Comparison of ENCODE assay signal across 35 cellular contexts in genomic region chr9:131300444-131300843, GRCh38. TPM values are rescaled to one million over a fixed set of nuclear protein-coding genes. Genes with fewer than 3 reads are reported as not detected.
"Had no signal": no experiment of that assay in that cellular context is flagged by ENCODE, and none has a peak within 500 bp of the region (broad histone marks: within the 10 kb centered on the region; RNA-seq: fewer than 3 reads in every experiment).

No MANE protein-coding gene starts in this region.

- H3K27ac ChIP-seq: ascending aorta, body of pancreas, breast epithelium, PC-9, RWPE1, SJCRH30, SK-N-MC had no signal

- ATAC-seq: activated CD8-positive, alpha-beta T cell treated with anti-CD3 and anti-CD28 coated beads for 36 hours; body of pancreas had no signal

- H3K36me3 Mint-ChIP-seq: activated naive CD4-positive, alpha-beta T cell treated with anti-CD3 and anti-CD28 coated beads, Interleukin-2, amount 50 U/mL, for 24 hours; activated naive CD8-positive, alpha-beta T cell treated with anti-CD3 and anti-CD28 coated beads, Interleukin-2, amount 10 ng/mL, durations not matched to agents 7 days and 5 days had no signal

- H3K27me3 ChIP-seq: ascending aorta, body of pancreas, breast epithelium, MG63, SJCRH30 had no signal

- FAIRE-seq: RCC 7860 had no signal

- H3K4me1 ChIP-seq: ascending aorta, breast epithelium had no signal

- H3K36me3 ChIP-seq: breast epithelium, MG63, SJCRH30, WERI-Rb-1 had no signal

- H3K4me2 ChIP-seq: PC-9 had no signal

- H3K4me3 ChIP-seq: ascending aorta, body of pancreas, breast epithelium, MG63, PC-9, SJCRH30, SK-N-MC had no signal

- H3K27me3 Mint-ChIP-seq: activated CD8-positive, alpha-beta T cell treated with anti-CD3 and anti-CD28 coated beads for 36 hours; activated naive CD4-positive, alpha-beta T cell treated with anti-CD3 and anti-CD28 coated beads, Interleukin-2, amount 50 U/mL, for 24 hours had no signal

- DNase-seq: activated CD4-positive, alpha-beta T cell treated with anti-CD3 and anti-CD28 coated beads for 1 hour; activated CD4-positive, alpha-beta T cell treated with anti-CD3 and anti-CD28 coated beads for 48 hours; activated CD4-positive, alpha-beta T cell treated with anti-CD3 and anti-CD28 coated beads, Interleukin-2, amount 50 U/mL, for 4 hours; activated CD4-positive, CD25-positive, alpha-beta regulatory T cell; activated CD8-positive, alpha-beta T cell treated with anti-CD3 and anti-CD28 coated beads for 36 hours; activated gamma-delta T cell; activated naive CD4-positive, alpha-beta T cell treated with Interleukin-2 at 50 U/mL for 16 hours; activated naive CD8-positive, alpha-beta T cell treated with anti-CD3 and anti-CD28 coated beads, Interleukin-2, amount 10 ng/mL, durations not matched to agents 7 days and 5 days; activated T-cell treated with anti-CD3 and anti-CD28 coated beads, Interleukin-2, amount 50 U/mL, for 1 hour; amygdala; body of pancreas; caudate nucleus; Kasumi-1; KBM-7; MG63; NCI-H1048; NCI-H1105 treated with DMSO at 0.1 percent for 48 hours; NCI-H1436; NCI-H1694; NCI-H2029; NCI-H345; PC-9; SHP77; T1000 had no signal

- H3K9me3 ChIP-seq: ascending aorta, body of pancreas, breast epithelium, MG63, SJCRH30 had no signal

- H2AFZ ChIP-seq: PC-9 had no signal

- H3K4me3 Mint-ChIP-seq: activated CD8-positive, alpha-beta T cell treated with anti-CD3 and anti-CD28 coated beads for 36 hours; activated naive CD4-positive, alpha-beta T cell treated with anti-CD3 and anti-CD28 coated beads, Interleukin-2, amount 50 U/mL, for 24 hours; activated naive CD8-positive, alpha-beta T cell treated with anti-CD3 and anti-CD28 coated beads, Interleukin-2, amount 10 ng/mL, durations not matched to agents 7 days and 5 days had no signal

- H3K27ac Mint-ChIP-seq: activated CD8-positive, alpha-beta T cell treated with anti-CD3 and anti-CD28 coated beads for 36 hours; activated naive CD4-positive, alpha-beta T cell treated with anti-CD3 and anti-CD28 coated beads, Interleukin-2, amount 50 U/mL, for 24 hours; activated naive CD8-positive, alpha-beta T cell treated with anti-CD3 and anti-CD28 coated beads, Interleukin-2, amount 10 ng/mL, durations not matched to agents 7 days and 5 days; activated T-helper 2 cell treated with anti-CD3 and anti-CD28 coated beads, Interferon-gamma antibody, Interleukin-2, Interleukin-4, amounts not matched to agents 10 μg/mL and 5 μg/mL and 100 μg/mL, durations not matched to agents 14 hours and 24 hours and 36 hours had no signal

- H3K4me1 Mint-ChIP-seq: activated naive CD4-positive, alpha-beta T cell treated with anti-CD3 and anti-CD28 coated beads, Interleukin-2, amount 50 U/mL, for 24 hours; activated naive CD8-positive, alpha-beta T cell treated with anti-CD3 and anti-CD28 coated beads, Interleukin-2, amount 10 ng/mL, durations not matched to agents 7 days and 5 days had no signal

- H3K9me3 Mint-ChIP-seq: activated CD8-positive, alpha-beta T cell treated with anti-CD3 and anti-CD28 coated beads for 36 hours; activated naive CD4-positive, alpha-beta T cell treated with anti-CD3 and anti-CD28 coated beads, Interleukin-2, amount 50 U/mL, for 24 hours; activated naive CD8-positive, alpha-beta T cell treated with anti-CD3 and anti-CD28 coated beads, Interleukin-2, amount 10 ng/mL, durations not matched to agents 7 days and 5 days; activated T-helper 2 cell treated with anti-CD3 and anti-CD28 coated beads, Interferon-gamma antibody, Interleukin-2, Interleukin-4, amounts not matched to agents 10 μg/mL and 5 μg/mL and 100 μg/mL, durations not matched to agents 14 hours and 24 hours and 36 hours had no signal

RNA-seq across cellular contexts. Expression of gene PLPP7, which starts 10.9 kb away (rescaled TPM):
- total RNA-seq: activated T-helper 2 cell treated with anti-CD3 and anti-CD28 coated beads, Interferon-gamma antibody, Interleukin-2, Interleukin-4, amounts not matched to agents 10 μg/mL and 5 μg/mL and 100 μg/mL, durations not matched to agents 14 hours and 24 hours and 36 hours; PC-9; T-helper 1 cell treated with Interleukin-12 subunit alpha and Interleukin-12 subunit beta and Interleukin-4 antibody, amounts not matched to agents 30 ng/mL and 1 ng/mL, for 36 hours; T-helper 2 cell treated with Interferon-gamma antibody and Interleukin-4, amounts not matched to agents 100 ng/mL and 5 ng/mL, for 36 hours had no signal
